In the genomic region with DNA sequence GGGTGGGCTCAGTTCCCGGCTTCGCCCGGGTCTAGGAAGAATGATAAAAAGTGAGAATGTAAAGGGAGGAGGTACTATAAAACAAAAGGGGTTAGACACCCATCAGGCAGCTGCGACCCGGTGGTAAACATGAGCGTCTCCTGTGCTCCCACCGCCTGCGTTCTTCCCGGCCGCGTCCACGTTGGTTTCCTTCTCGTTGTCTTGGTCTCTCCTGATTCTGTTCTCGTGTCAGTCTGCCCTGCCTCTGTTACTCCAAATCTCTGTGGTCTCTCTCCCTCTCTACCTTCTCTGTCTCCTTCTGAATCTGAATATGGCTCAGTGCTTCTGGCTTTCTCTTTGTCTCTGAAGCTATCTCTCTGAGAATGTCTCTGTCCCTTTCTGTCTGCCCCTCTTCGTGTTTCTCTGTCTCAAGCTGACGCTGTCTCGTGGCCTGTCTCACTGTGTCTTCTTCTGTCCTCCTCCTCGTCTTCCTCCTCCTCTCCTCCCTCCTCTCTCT, we compare ENCODE assay signal across 9 cellular contexts. TPM values are rescaled to one million over a fixed set of nuclear protein-coding genes. Genes with fewer than 3 reads are reported as not detected.
DNase-seq lines count a peak whose midpoint lies in the region; ATAC-seq and TF ChIP-seq lines count a peak whose summit lies in the region.
"Had no signal": no experiment of that assay in that cellular context is flagged by ENCODE, and none has a peak within 500 bp of the region (broad histone marks: within the 10 kb centered on the region; RNA-seq: fewer than 3 reads in every experiment).

No MANE protein-coding gene starts in this region.

- H3K4me2 ChIP-seq in SU-DHL-6 (ENCODE audit: low read depth, low read length, poor library complexity, severe bottlenecking) = peak overlapping the region; percentile 33

- no peaks in the 10 kb centered on the region for H3F3A ChIP-seq in SU-DHL-6 (ENCODE audit: insufficient read depth)

- no peaks in the 10 kb centered on the region for H4K20me1 ChIP-seq in SU-DHL-6 (ENCODE audit: low read depth, low read length)

- no peaks in the 10 kb centered on the region for H3K36me3 Mint-ChIP-seq in activated CD4-positive, alpha-beta T cell treated with anti-CD3 and anti-CD28 coated beads for 36 hours (ENCODE audit: low read depth)
- peaks cover 0 to 3% (median 0%) of the 10 kb centered on the region in 3 donors for H3K36me3 Mint-ChIP-seq in immature natural killer cell

- H2AFZ ChIP-seq in SU-DHL-6 (ENCODE audit: low read depth, low read length, severe bottlenecking) = no peak overlapping the region

- no peaks in the 10 kb centered on the region for H3K27me3 ChIP-seq in SU-DHL-6 (ENCODE audit: low read length)
- peaks cover 0 to 40% (median 5%) of the 10 kb centered on the region in 5 donors for H3K27me3 ChIP-seq in subcutaneous abdominal adipose tissue (ENCODE audit: control insufficient read depth in 5 of 5, insufficient read depth in 4 of 5, low read length in 5 of 5)

- no peak for ATAC-seq in activated CD4-positive, alpha-beta T cell treated with anti-CD3 and anti-CD28 coated beads for 36 hours
- ATAC-seq in GM19328 (IDR thresholded peaks at IDR 0.05; ENCODE audit: unreplicated experiment) = no peak

- CTCF ChIA-PET in activated CD4-positive, alpha-beta T cell treated with anti-CD3 and anti-CD28 coated beads for 36 hours (lab: Charles Lee) = no interaction called here

- peaks cover 13% of the 10 kb centered on the region for H3K4me1 Mint-ChIP-seq in activated CD4-positive, alpha-beta T cell treated with anti-CD3 and anti-CD28 coated beads for 36 hours
- peaks cover 23 to 37% of the 10 kb centered on the region in 2 donors for H3K4me1 Mint-ChIP-seq in immature natural killer cell

- H3K4me3 Mint-ChIP-seq in activated CD4-positive, alpha-beta T cell treated with anti-CD3 and anti-CD28 coated beads for 36 hours = peak overlapping the region; percentile 2
- H3K4me3 Mint-ChIP-seq in immature natural killer cell = peak overlapping the region; percentile 1 to 83 (median 67)

- H3K9me3 ChIP-seq in SU-DHL-6 (ENCODE audit: insufficient read depth, low read length) (no peaks in the 10 kb centered on the region), subcutaneous abdominal adipose tissue (ENCODE audit: control insufficient read depth in 5 of 5, low read length in 5 of 5) (no peaks in the 10 kb centered on the region)

- H3K9ac ChIP-seq in SU-DHL-6 (ENCODE audit: low read length) = no peak overlapping the region
- no peak overlapping the region for H3K9ac ChIP-seq in subcutaneous abdominal adipose tissue (ENCODE audit: low read length in 5 of 5)

- no peak overlapping the region for H3K27ac Mint-ChIP-seq in activated CD4-positive, alpha-beta T cell treated with anti-CD3 and anti-CD28 coated beads for 36 hours
- H3K27ac Mint-ChIP-seq in immature natural killer cell = no peak overlapping the region

- intact Hi-C loops in activated CD4-positive, alpha-beta T cell treated with anti-CD3 and anti-CD28 coated beads for 36 hours (cut with DNase I, micrococcal nuclease) = loop anchor here in 1 of 2 experiments (5.0 kb wide), 2 partner anchors 88 to 132 kb away; no protein-coding TSS in a partner anchor

- POLR2A ChIA-PET in activated CD4-positive, alpha-beta T cell treated with anti-CD3 and anti-CD28 coated beads for 36 hours (lab: Charles Lee) = no interaction called here

- peaks cover 4 to 30% (median 26%) of the 10 kb centered on the region in 5 donors for H3K4me1 ChIP-seq in subcutaneous abdominal adipose tissue (ENCODE audit: control insufficient read depth in 5 of 5, insufficient read depth in 5 of 5, low read length in 5 of 5)

- no peaks in the 10 kb centered on the region for H3K79me2 ChIP-seq in SU-DHL-6 (ENCODE audit: insufficient read depth, low read length)

- TF ChIP-seq CTCF in SU-DHL-6 (IDR thresholded peaks at IDR 0.05; ENCODE audit: insufficient read depth, low read length, poor library complexity, severe bottlenecking) = no peak

- H3K4me3 ChIP-seq in SU-DHL-6 (ENCODE audit: insufficient read depth, low read length, poor library complexity, severe bottlenecking) (no peak overlapping the region), subcutaneous abdominal adipose tissue (ENCODE audit: low read depth in 1 of 5, low read length in 5 of 5) (peak overlapping the region; percentile 1 to 66 (median 46))

- no peaks in the 10 kb centered on the region for H3K9me3 Mint-ChIP-seq in activated CD4-positive, alpha-beta T cell treated with anti-CD3 and anti-CD28 coated beads for 36 hours (ENCODE audit: low read depth)
- peaks cover 0 to 5% (median 0%) of the 10 kb centered on the region in 6 donors for H3K9me3 Mint-ChIP-seq in immature natural killer cell

- peaks cover 52% of the 10 kb centered on the region for H3K27me3 Mint-ChIP-seq in activated CD4-positive, alpha-beta T cell treated with anti-CD3 and anti-CD28 coated beads for 36 hours
- H3K27me3 Mint-ChIP-seq in immature natural killer cell (ENCODE audit: low read depth in 3 of 3) = peaks cover 17 to 37% (median 19%) of the 10 kb centered on the region in 3 donors

- H3K27ac ChIP-seq in SU-DHL-6 (ENCODE audit: low read depth, low read length) (no peak overlapping the region), subcutaneous abdominal adipose tissue (ENCODE audit: low read depth, low read length) (no peak overlapping the region)
- H3K27ac ChIP-seq: C4-2B had no signal

- no peak for DNase-seq in activated CD4-positive, alpha-beta T cell treated with anti-CD3 and anti-CD28 coated beads for 36 hours
- DNase-seq in activated CD4-positive, alpha-beta T cell treated with anti-CD3 and anti-CD28 coated beads for 48 hours = no peak
- DNase-seq in immature natural killer cell = no peak
- no peak for DNase-seq in SKM-1 (lab: John Stamatoyannopoulos, UW; ENCODE audit: unreplicated experiment)
- DNase-seq in activated gamma-delta T cell (lab: John Stamatoyannopoulos, UW) = no peak

- H3K36me3 ChIP-seq in SU-DHL-6 (ENCODE audit: low read length) = no peaks in the 10 kb centered on the region
- no peaks in the 10 kb centered on the region for H3K36me3 ChIP-seq in subcutaneous abdominal adipose tissue (ENCODE audit: control insufficient read depth in 5 of 5, insufficient read depth in 5 of 5, low read length in 5 of 5)

- H3K9me2 ChIP-seq in SU-DHL-6 (replicated peaks; ENCODE audit: insufficient read depth, low read length) = no peaks in the 10 kb centered on the region

RNA-seq across cellular contexts. Expression of gene FOXP4, which starts 41.6 kb away (rescaled TPM):
- total RNA-seq in activated CD4-positive, alpha-beta T cell treated with anti-CD3 and anti-CD28 coated beads for 36 hours = 10 to 100 TPM; 11.1 to 13.8 TPM
- under 1 TPM; 0.10 to 0.73 (median 0.68) TPM for polyA plus RNA-seq in immature natural killer cell
